8 cellular contexts compared by ENCODE assay signal in the genomic region with DNA sequence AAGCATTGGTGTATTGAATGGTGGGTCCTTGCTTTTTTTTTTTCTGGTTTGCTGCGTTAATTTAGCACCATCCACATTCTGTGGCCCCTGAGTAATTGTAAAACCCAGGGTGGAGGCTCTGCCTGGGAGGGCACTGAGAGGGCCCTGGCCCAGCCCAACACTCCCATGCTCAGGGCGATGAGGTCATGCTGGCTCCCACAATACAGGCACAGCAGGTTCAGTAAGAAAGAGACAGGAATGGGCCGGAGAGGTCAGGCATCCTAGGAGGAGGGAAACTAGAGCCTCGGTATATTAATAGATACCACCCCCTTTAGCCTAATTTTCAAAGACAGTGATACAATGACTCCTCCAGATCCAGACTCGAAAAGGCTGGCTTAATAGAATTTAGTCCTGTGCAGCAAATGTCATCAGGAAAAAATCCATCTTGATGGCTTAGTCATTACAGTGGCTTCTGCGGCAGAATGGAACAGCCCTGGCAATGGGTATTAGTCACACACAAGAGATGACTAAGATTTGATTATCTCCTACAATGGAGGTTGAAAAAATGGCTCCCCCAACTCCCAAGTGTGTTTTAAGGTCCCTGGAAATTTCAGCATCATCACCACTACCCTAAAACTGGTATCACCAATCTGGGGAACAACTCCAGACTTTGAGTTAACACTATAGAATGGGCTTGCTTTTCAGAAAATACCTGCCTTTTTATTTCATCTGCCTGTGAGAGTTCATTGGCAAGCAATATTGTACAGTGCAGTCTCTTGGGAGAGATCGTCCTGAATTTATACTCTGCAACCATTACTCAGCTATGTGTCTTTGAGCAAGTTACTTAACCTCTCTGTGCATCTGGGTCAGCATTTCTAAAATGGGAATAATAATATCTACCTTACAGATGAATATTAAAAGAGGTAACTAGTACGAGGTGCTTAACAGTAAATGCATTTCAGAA. TPM values are rescaled to one million over a fixed set of nuclear protein-coding genes. Genes with fewer than 3 reads are reported as not detected.
DNase-seq lines count a peak whose midpoint lies in the region; ATAC-seq, FAIRE-seq and TF ChIP-seq lines count a peak whose summit lies in the region.

No MANE protein-coding gene starts in this region.

- ATAC-seq in GM18520 (IDR thresholded peaks at IDR 0.05; ENCODE audit: unreplicated experiment) (peak; percentile 73), HG03521 (IDR thresholded peaks at IDR 0.05; ENCODE audit: unreplicated experiment) (no peak)
- peak; percentile 98 for ATAC-seq in stimulated activated naive CD8-positive, alpha-beta T cell treated with anti-CD3 and anti-CD28 coated beads, Interleukin-15, amount 100 ng/mL, for 72 hours

- no peaks in the 10 kb centered on the region for H3K9me1 ChIP-seq in keratinocyte (ENCODE audit: control insufficient read depth, extremely low read depth, insufficient read depth, low read length)

- dilution Hi-C loops in keratinocyte (cut with MboI; ENCODE audit: extremely low pct_ligation_motif_present, low sequenced_read_pairs) = no loop called here

- H4K20me1 ChIP-seq in astrocyte (ENCODE audit: insufficient read depth, low read length) (no peaks in the 10 kb centered on the region), keratinocyte (ENCODE audit: control insufficient read depth, extremely low read depth, insufficient read depth, low read length) (no peaks in the 10 kb centered on the region)

- CTCF ChIA-PET in GM10248 (lab: Yijun Ruan, JAX) = interaction anchor here (0.8 to 1.2 kb wide), 2 partner anchors 36 to 61 kb away, joined by 3 to 4 read pairs; no protein-coding TSS in a partner anchor

- FAIRE-seq in astrocyte (lab: Jason Lieb, UNC) (peak; percentile 99), keratinocyte (lab: Jason Lieb, UNC) (peak; percentile 84)

- H3K27ac Mint-ChIP-seq in astrocyte (ENCODE audit: unreplicated experiment) = peak overlapping the region; percentile 96
- H3K27ac Mint-ChIP-seq in stimulated activated naive CD8-positive, alpha-beta T cell treated with anti-CD3 and anti-CD28 coated beads, Interleukin-15, amount 100 ng/mL, for 72 hours = peak overlapping the region; percentile 88 to 93

- peaks cover 42% of the 10 kb centered on the region for H3K4me1 Mint-ChIP-seq in astrocyte (ENCODE audit: low read depth, unreplicated experiment)
- peaks cover 26% of the 10 kb centered on the region for H3K4me1 Mint-ChIP-seq in stimulated activated naive CD8-positive, alpha-beta T cell treated with anti-CD3 and anti-CD28 coated beads, Interleukin-15, amount 100 ng/mL, for 72 hours

- POLR2A ChIA-PET in GM10248 (lab: Yijun Ruan, JAX) = no interaction called here

- H3K9me3 Mint-ChIP-seq in astrocyte (ENCODE audit: unreplicated experiment) = peaks cover 2% of the 10 kb centered on the region
- no peaks in the 10 kb centered on the region for H3K9me3 Mint-ChIP-seq in stimulated activated naive CD8-positive, alpha-beta T cell treated with anti-CD3 and anti-CD28 coated beads, Interleukin-15, amount 100 ng/mL, for 72 hours

- H3K9me3 ChIP-seq in astrocyte (ENCODE audit: insufficient read depth, low read depth, low read length) (no peaks in the 10 kb centered on the region), keratinocyte (ENCODE audit: control insufficient read depth, low read depth, low read length) (no peaks in the 10 kb centered on the region)

- peak overlapping the region; percentile 55 for H3K4me2 ChIP-seq in astrocyte (ENCODE audit: low read length)
- H3K4me2 ChIP-seq in keratinocyte (ENCODE audit: control insufficient read depth, extremely low read depth, insufficient read depth, low read depth, low read length) = peak overlapping the region; percentile 45

- DNase-seq in NCI-H146 (lab: John Stamatoyannopoulos, UW) (peak; percentile 86), astrocyte (ENCODE audit: low read depth) (peak; percentile 98), keratinocyte (ENCODE audit: low read depth, low spot score) (peak; percentile 79), inferior parietal cortex (ENCODE audit: extremely low spot score) (no peak), GM10248 (ENCODE audit: extremely low spot score) (no peak)
- DNase-seq in stimulated activated naive CD8-positive, alpha-beta T cell treated with anti-CD3 and anti-CD28 coated beads, Interleukin-15, amount 100 ng/mL, for 72 hours = peak in 1 of 2 donors; percentile 58

- peak overlapping the region; percentile 75 for H3K9ac ChIP-seq in astrocyte (ENCODE audit: low read length)
- peak overlapping the region; percentile 87 for H3K9ac ChIP-seq in keratinocyte (ENCODE audit: control insufficient read depth, extremely low read depth, insufficient read depth, low read length)

- H3K27me3 ChIP-seq in astrocyte (ENCODE audit: insufficient read depth, low read length) (no peaks in the 10 kb centered on the region), keratinocyte (ENCODE audit: control insufficient read depth, extremely low read depth, insufficient read depth, low read length) (no peaks in the 10 kb centered on the region)

- H3K4me1 ChIP-seq in astrocyte (ENCODE audit: insufficient read depth, low read length) (peaks cover 42% of the 10 kb centered on the region), keratinocyte (ENCODE audit: control insufficient read depth, extremely low read depth, insufficient read depth, low read length) (peaks cover 63% of the 10 kb centered on the region)

- no peaks in the 10 kb centered on the region for H3K36me3 Mint-ChIP-seq in astrocyte (ENCODE audit: low read depth, unreplicated experiment)

- H3K4me3 ChIP-seq in astrocyte (ENCODE audit: insufficient read depth, low read depth, low read length) = peak overlapping the region; percentile 5
- peak overlapping the region in 1 of 3 experiments; percentile 31 for H3K4me3 ChIP-seq in keratinocyte (ENCODE audit: control insufficient read depth in 2 of 3, extremely low read depth in 1 of 3, insufficient read depth in 2 of 3, low read depth in 1 of 3, low read length in 3 of 3)

- H3K27ac ChIP-seq in astrocyte (ENCODE audit: low read depth, low read length) (peak overlapping the region; percentile 94), keratinocyte (ENCODE audit: control insufficient read depth, insufficient read depth, low read length) (peak overlapping the region; percentile 100)

- peak overlapping the region; percentile 45 for H3K4me3 Mint-ChIP-seq in astrocyte (ENCODE audit: unreplicated experiment)
- peak overlapping the region in 1 of 2 donors; percentile 48 for H3K4me3 Mint-ChIP-seq in stimulated activated naive CD8-positive, alpha-beta T cell treated with anti-CD3 and anti-CD28 coated beads, Interleukin-15, amount 100 ng/mL, for 72 hours

- no peaks in the 10 kb centered on the region for H3K27me3 Mint-ChIP-seq in astrocyte (ENCODE audit: low read depth, unreplicated experiment)
- H3K27me3 Mint-ChIP-seq in stimulated activated naive CD8-positive, alpha-beta T cell treated with anti-CD3 and anti-CD28 coated beads, Interleukin-15, amount 100 ng/mL, for 72 hours = no peaks in the 10 kb centered on the region

- TF ChIP-seq CTCF in astrocyte (IDR thresholded peaks at IDR 0.05; ENCODE audit: insufficient read depth, low read depth, low read length) (no peak), keratinocyte (optimal IDR thresholded peaks at IDR 0.05 in 1 of 3, IDR thresholded peaks at IDR 0.05 in 1 of 3, conservative IDR thresholded peaks at IDR 0.05 in 1 of 3; ENCODE audit: extremely low read depth in 1 of 3, insufficient read depth in 2 of 3, low read length in 3 of 3) (no peak), GM10248 (IDR thresholded peaks at IDR 0.05; ENCODE audit: control extremely low read depth, extremely low read depth, low read depth, missing control alignments) (no peak)

- no peaks in the 10 kb centered on the region for H3K79me2 ChIP-seq in astrocyte (ENCODE audit: insufficient read depth, low read length)
- H3K79me2 ChIP-seq in keratinocyte (ENCODE audit: control insufficient read depth, insufficient read depth, low read length) = peaks cover 2% of the 10 kb centered on the region

- H2AFZ ChIP-seq in astrocyte (ENCODE audit: low read depth, low read length) (no peak overlapping the region), keratinocyte (ENCODE audit: control insufficient read depth, low read length) (no peak overlapping the region)

- H3K36me3 ChIP-seq in astrocyte (ENCODE audit: insufficient read depth, low read length) (no peaks in the 10 kb centered on the region), keratinocyte (ENCODE audit: control insufficient read depth in 2 of 2, extremely low read depth in 1 of 2, insufficient read depth in 2 of 2, low read length in 2 of 2) (no peaks in the 10 kb centered on the region)

RNA-seq across cellular contexts. Expression of gene LYST, which starts 43.9 kb away (rescaled TPM):
- 12.5 and 15.7 TPM in 2 replicates for total RNA-seq in astrocyte
- polyA plus RNA-seq in keratinocyte = 9.5 to 30.9 TPM (median 24.7 TPM) in 3 replicates
- polyA plus RNA-seq in keratinocyte (2011; ENCODE audit: low read depth) = 29.2 TPM
- polyA plus RNA-seq in keratinocyte (2011; cell fraction: cytosol; rRNA removed) = 5.9 and 13.2 TPM in 2 replicates
- polyA plus RNA-seq in keratinocyte (2011; cell fraction: nucleus; rRNA removed) = 49.0 and 52.9 TPM in 2 replicates
- polyA plus RNA-seq in keratinocyte (2012; ENCODE audit: low replicate concordance) = 7.7 and 20.9 TPM in 2 replicates
- polyA minus RNA-seq in keratinocyte = 13.1 to 108 TPM (median 83.3 TPM) in 3 replicates
- polyA minus RNA-seq in keratinocyte (2011; cell fraction: cytosol; rRNA and poly(A)+ RNA removed) = 11.1 TPM
- 126 and 238 TPM in 2 replicates for polyA minus RNA-seq in keratinocyte (2011; cell fraction: nucleus; rRNA and poly(A)+ RNA removed)

Comparison
In these comparisons a context has a peak if more than half of its experiments do, and no peak if none do; other contexts are left out.
1. DNase-seq: peak in NCI-H146 (single experiment), astrocyte (single experiment) and keratinocyte (single experiment); none in inferior parietal cortex (single experiment) and GM10248 (single experiment).